Comparison of ENCODE assay signal across 8 cellular contexts in the genomic region with DNA sequence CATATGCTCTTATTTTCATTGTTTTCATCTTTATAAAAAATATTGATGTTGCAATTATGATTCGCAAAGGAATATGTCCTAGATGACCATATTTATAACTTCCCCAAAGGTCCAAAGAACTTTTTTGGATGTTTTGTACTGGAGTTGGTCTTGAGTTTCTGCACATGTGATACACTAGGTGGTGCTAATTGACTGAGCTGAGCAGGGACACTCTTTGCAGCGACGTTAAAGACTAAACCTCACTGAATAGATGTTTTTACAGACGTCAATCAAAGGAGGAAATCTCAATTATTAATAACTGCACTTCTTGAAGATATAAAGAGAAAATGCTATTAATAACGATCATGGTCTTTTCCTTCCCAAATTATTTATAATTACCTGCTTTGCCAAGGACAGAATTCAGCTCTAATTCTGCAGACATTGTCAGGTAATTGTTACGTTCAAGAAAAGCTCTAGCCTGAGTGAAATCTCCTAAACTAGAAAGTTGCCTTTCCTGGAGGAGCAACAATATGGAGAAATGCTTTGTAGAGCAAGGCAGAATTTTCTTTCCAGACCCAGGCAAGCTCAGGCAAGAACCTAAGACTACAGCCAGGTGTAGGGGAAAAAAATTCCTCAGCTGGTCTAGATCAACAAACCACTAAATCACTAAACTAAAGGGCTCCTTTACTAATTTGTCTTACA.
DNase-seq lines count a peak whose midpoint lies in the region; ATAC-seq and TF ChIP-seq lines count a peak whose summit lies in the region.

No MANE protein-coding gene starts in this region.

- no peak for TF ChIP-seq POLR2A in transverse colon (IDR thresholded peaks at IDR 0.05)

- TF ChIP-seq EP300 in transverse colon (IDR thresholded peaks at IDR 0.05; ENCODE audit: low read depth) = no peak

- in situ Hi-C loops in transverse colon (cut with MboI; ENCODE audit: low pct_ligation_motif_present in 1 of 4, low pct_unique_long_range_greater_than_20kb in 1 of 4, low sequenced_read_pairs in 3 of 4) = loop anchor here in 2 of 4 donors (10.0 to 25.0 kb wide), 2 partner anchors 161 to 599 kb away; no protein-coding TSS in a partner anchor

- peak; percentile 4 to 76 (median 25) for DNase-seq in NCI-H1417 (lab: John Stamatoyannopoulos, UW)
- DNase-seq in NCI-H1417 treated with DMSO at 0.1 percent for 48 hours (lab: John Stamatoyannopoulos, UW) = no peak
- DNase-seq in HEK293T (ENCODE audit: extremely low spot score) = peak; percentile 58
- DNase-seq in RWPE2 (ENCODE audit: low spot score) = no peak
- peak; percentile 25 for DNase-seq in fibroblast of villous mesenchyme (ENCODE audit: low read depth)
- DNase-seq in transverse colon = no peak
- DNase-seq in NCI-H1930 (lab: John Stamatoyannopoulos, UW) = no peak

- peaks cover 28% of the 10 kb centered on the region for H3K4me1 ChIP-seq in RWPE2 (ENCODE audit: insufficient read depth, poor library complexity, severe bottlenecking)
- H3K4me1 ChIP-seq in transverse colon = peaks cover 0 to 24% (median 7%) of the 10 kb centered on the region in 4 donors

- 8 to 15% methylated on average over 6 of the region's 6 CpGs for WGBS in transverse colon (ENCODE audit: low coverage in 1 of 2), 2 donors

- no peaks in the 10 kb centered on the region for H3K9me3 ChIP-seq in RWPE2 (ENCODE audit: severe bottlenecking)
- no peaks in the 10 kb centered on the region for H3K9me3 ChIP-seq in transverse colon

- ATAC-seq in RWPE2 (ENCODE audit: low read depth) (peak; percentile 79), GM21528 (IDR thresholded peaks at IDR 0.05; ENCODE audit: low FRiP score, unreplicated experiment) (no peak)

- no peaks in the 10 kb centered on the region for H3K27me3 ChIP-seq in RWPE2 (ENCODE audit: insufficient read depth, poor library complexity, severe bottlenecking)
- no peaks in the 10 kb centered on the region for H3K27me3 ChIP-seq in transverse colon

- CTCF ChIA-PET in HEK293T (lab: Yijun Ruan, JAX) = interaction anchor here (0.6 to 1.6 kb wide), 10 partner anchors 10 to 1710 kb away, joined by 3 to 14 read pairs (median 4); no protein-coding TSS in a partner anchor

- H3K27ac ChIP-seq in RWPE2 (ENCODE audit: poor library complexity, severe bottlenecking) (peak overlapping the region; percentile 94), transverse colon (no peak overlapping the region)

- intact Hi-C loops in transverse colon (cut with DNase I; ENCODE audit: low total_unique reads) = no loop called here

- POLR2A ChIA-PET in HEK293T (lab: Yijun Ruan, JAX) = interaction anchor here (1.1 kb wide), 1 partner anchor 119 kb away, joined by 3 read pairs; a partner anchor contains a TSS

- H3K4me3 ChIP-seq in RWPE2 (ENCODE audit: severe bottlenecking) = no peak overlapping the region
- no peak overlapping the region for H3K4me3 ChIP-seq in fibroblast of villous mesenchyme (ENCODE audit: low read depth, low read length)
- H3K4me3 ChIP-seq in transverse colon = no peak overlapping the region

- H3K36me3 ChIP-seq in RWPE2 (ENCODE audit: low read depth) (peaks cover 3% of the 10 kb centered on the region; the same call in 1 of the 2 replicates), transverse colon (no peaks in the 10 kb centered on the region)

- TF ChIP-seq CTCF in RWPE2 (IDR thresholded peaks at IDR 0.05; ENCODE audit: poor library complexity, severe bottlenecking) (peak; percentile 97), fibroblast of villous mesenchyme (IDR thresholded peaks at IDR 0.05; ENCODE audit: insufficient read depth, low read depth, low read length) (peak; percentile 49), transverse colon (IDR thresholded peaks at IDR 0.05) (peak; percentile 40 to 50 (median 41))

TF ChIP-seq in HEK293T, 16 proteins besides CTCF, POLR2A, EP300 and RAD21:
- TF ChIP-seq, protein P1, sequence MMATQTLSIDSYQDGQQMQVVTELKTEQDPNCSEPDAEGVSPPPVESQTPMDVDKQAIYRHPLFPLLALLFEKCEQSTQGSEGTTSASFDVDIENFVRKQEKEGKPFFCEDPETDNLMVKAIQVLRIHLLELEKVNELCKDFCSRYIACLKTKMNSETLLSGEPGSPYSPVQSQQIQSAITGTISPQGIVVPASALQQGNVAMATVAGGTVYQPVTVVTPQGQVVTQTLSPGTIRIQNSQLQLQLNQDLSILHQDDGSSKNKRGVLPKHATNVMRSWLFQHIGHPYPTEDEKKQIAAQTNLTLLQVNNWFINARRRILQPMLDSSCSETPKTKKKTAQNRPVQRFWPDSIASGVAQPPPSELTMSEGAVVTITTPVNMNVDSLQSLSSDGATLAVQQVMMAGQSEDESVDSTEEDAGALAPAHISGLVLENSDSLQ (IDR thresholded peaks at IDR 0.05) = peak; percentile 90
- TF ChIP-seq FOXA1 (IDR thresholded peaks at IDR 0.05) = no peak

Comparison
In these comparisons a context has a peak if more than half of its experiments do, and no peak if none do; other contexts are left out.
1. DNase-seq: peak in NCI-H1417 (3 of 3), HEK293T (single experiment) and fibroblast of villous mesenchyme (single experiment); none in NCI-H1417 treated with DMSO at 0.1 percent for 48 hours (single experiment), RWPE2 (single experiment), transverse colon (single experiment) and NCI-H1930 (0 of 2).
2. CTCF ChIP-seq: peak in every context shown above with its lines; median percentile 97 in RWPE2; 49 in fibroblast of villous mesenchyme; 41 in transverse colon.